9 cellular contexts compared by ENCODE assay signal in the genomic region with DNA sequence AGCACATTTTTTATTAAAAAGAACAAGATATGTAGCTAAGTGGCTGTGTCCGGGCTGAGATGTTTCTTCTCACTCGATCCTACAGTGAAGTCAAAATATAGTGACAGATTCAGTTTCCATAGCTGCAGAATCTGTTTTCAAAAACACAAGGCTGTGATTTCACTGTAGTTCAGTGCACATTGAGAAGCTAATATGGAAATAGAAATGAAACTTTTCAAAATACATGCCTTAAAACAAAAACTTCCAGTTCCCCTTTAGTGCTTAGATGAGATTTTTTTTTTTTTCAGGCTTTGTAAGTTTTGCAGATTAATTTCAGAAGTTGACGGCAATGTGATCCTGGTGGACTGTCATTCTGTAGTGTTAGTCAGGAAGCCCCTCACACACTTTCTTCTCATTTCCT. TPM values are rescaled to one million over a fixed set of nuclear protein-coding genes. Genes with fewer than 3 reads are reported as not detected.
DNase-seq lines count a peak whose midpoint lies in the region; ATAC-seq, FAIRE-seq and TF ChIP-seq lines count a peak whose summit lies in the region.
"Had no signal": no experiment of that assay in that cellular context is flagged by ENCODE, and none has a peak within 500 bp of the region (broad histone marks: within the 10 kb centered on the region; RNA-seq: fewer than 3 reads in every experiment).

No MANE protein-coding gene starts in this region.

- no peak overlapping the region for H3K23ac ChIP-seq in H1 (ENCODE audit: insufficient read length)

- 80% methylated on average over 3 of the region's 3 CpGs; no CpG with 5 or more reads in 1 of the 2 experiments for WGBS in H1 (ENCODE audit: extremely low coverage in 1 of 2, insufficient coverage in 1 of 2, insufficient read length in 1 of 2, insufficient replicate concordance in 2 of 2, low coverage in 1 of 2, low lambda C conversion rate in 2 of 2, missing lambda C conversion rate in 1 of 2), 2 experiments
- 13 to 16% methylated on average over 3 of the region's 3 CpGs for WGBS in lower leg skin, 2 donors

- peaks cover 3% of the 10 kb centered on the region for H3K79me1 ChIP-seq in H1 (ENCODE audit: low read depth, low read length)

- H2BK15ac ChIP-seq in H1 (ENCODE audit: low read length), result no peak overlapping the region

- peaks cover 15 to 29% (median 18%) of the 10 kb centered on the region in 4 experiments for H3K4me1 ChIP-seq in H1 (replicated peaks in 1 of 4; ENCODE audit: control insufficient read depth in 3 of 4, insufficient read depth in 4 of 4, low read length in 3 of 4)

- H3K9me3 ChIP-seq in H1 (ENCODE audit: insufficient read depth in 2 of 2, low read depth in 1 of 2, low read length in 1 of 2), result no peaks in the 10 kb centered on the region

- H3K79me2 ChIP-seq in H1 (ENCODE audit: control insufficient read depth in 1 of 2, insufficient read depth in 2 of 2, low read length in 2 of 2), result peaks cover 0 to 66% of the 10 kb centered on the region in 2 experiments; a peak in 3 of 4 replicates

- no peak for TF ChIP-seq POLR2A in H1 (IDR thresholded peaks at IDR 0.05; ENCODE audit: control extremely low read depth in 1 of 2, low read depth in 2 of 2, low read length in 2 of 2)
- no peak for TF ChIP-seq POLR2A in lower leg skin (IDR thresholded peaks at IDR 0.05)

- H3K27ac Mint-ChIP-seq in stimulated activated naive CD8-positive, alpha-beta T cell treated with anti-CD3 and anti-CD28 coated beads, Interleukin-15, amount 100 ng/mL, for 72 hours, result no peak overlapping the region

- intact Hi-C loops in sciatic nerve (cut with DNase I), result loop anchor here (5.0 kb wide), 1 partner anchor 1905 kb away; no protein-coding TSS in a partner anchor
- intact Hi-C loops in lower leg skin (cut with DNase I; ENCODE audit: low total_unique reads), result no loop called here

- no peak for DNase-seq in stimulated activated naive CD8-positive, alpha-beta T cell treated with anti-CD3 and anti-CD28 coated beads, Interleukin-15, Interleukin-2, amounts not matched to agents 100 U/mL and 50 U/mL, for 24 hours
- DNase-seq in stimulated activated naive CD8-positive, alpha-beta T cell treated with anti-CD3 and anti-CD28 coated beads, Interleukin-15, amount 100 ng/mL, for 72 hours, result no peak
- no peak for DNase-seq in H1 (ENCODE audit: low read depth in 1 of 2, low spot score in 2 of 2)
- no peak for DNase-seq in sciatic nerve (ENCODE audit: low spot score)
- DNase-seq in DMS53 (lab: John Stamatoyannopoulos, UW), result no peak
- DNase-seq in lower leg skin (ENCODE audit: low spot score in 2 of 2), result no peak
- DNase-seq in Kasumi-1 (lab: John Stamatoyannopoulos, UW), result no peak
- DNase-seq: CD4-positive, CD25-positive, alpha-beta regulatory T cell had no signal

- H2BK20ac ChIP-seq in H1 (ENCODE audit: low read length), result no peak overlapping the region

- CTCF ChIA-PET in H1 (lab: Charles Lee; ENCODE audit: partially characterized antibody), result interaction anchor here (0.9 to 3.0 kb wide), 4 partner anchors 19 to 52 kb away, joined by 3 to 10 read pairs (median 4); no protein-coding TSS in a partner anchor

- no peak overlapping the region for H2BK120ac ChIP-seq in H1 (replicated peaks; ENCODE audit: low read depth, low read length)

- H3K4me2 ChIP-seq in H1 (ENCODE audit: insufficient read depth in 1 of 2, low read depth in 2 of 2, low read length in 2 of 2), result peak overlapping the region in 1 of 2 experiments; percentile 34; a peak in 2 of 4 replicates

- POLR2A ChIA-PET in H1 (lab: Charles Lee; ENCODE audit: partially characterized antibody), result no interaction called here

- H3K9me3 Mint-ChIP-seq in stimulated activated naive CD8-positive, alpha-beta T cell treated with anti-CD3 and anti-CD28 coated beads, Interleukin-15, amount 100 ng/mL, for 72 hours, result no peaks in the 10 kb centered on the region
- H3K9me3 Mint-ChIP-seq: CD4-positive, CD25-positive, alpha-beta regulatory T cell had no signal

- H3K36me3 ChIP-seq in H1 (ENCODE audit: control insufficient read depth in 2 of 4, insufficient read depth in 4 of 4, low read length in 3 of 4), result no peaks in the 10 kb centered on the region

- H3K9ac ChIP-seq in H1 (replicated peaks in 1 of 4; ENCODE audit: extremely low read depth in 1 of 4, low read depth in 3 of 4, low read length in 3 of 4), result peak overlapping the region in 1 of 4 experiments; percentile 2; a peak in 2 of 7 replicates

- H3K14ac ChIP-seq in H1 (ENCODE audit: insufficient read length), result no peak overlapping the region

- peaks cover 31% of the 10 kb centered on the region for H3K4me1 Mint-ChIP-seq in stimulated activated naive CD8-positive, alpha-beta T cell treated with anti-CD3 and anti-CD28 coated beads, Interleukin-15, amount 100 ng/mL, for 72 hours

- H3K4me3 ChIP-seq in H1 (ENCODE audit: extremely low read depth in 1 of 4, insufficient read depth in 2 of 4, low read depth in 3 of 4, low read length in 4 of 4) (no peak overlapping the region), lower leg skin (ENCODE audit: low read depth, poor library complexity, severe bottlenecking) (no peak overlapping the region)

- H3K4me3 Mint-ChIP-seq in stimulated activated naive CD8-positive, alpha-beta T cell treated with anti-CD3 and anti-CD28 coated beads, Interleukin-15, amount 100 ng/mL, for 72 hours, result no peak overlapping the region
- H3K4me3 Mint-ChIP-seq: CD4-positive, CD25-positive, alpha-beta regulatory T cell had no signal

- no peak for TF ChIP-seq EP300 in H1 (IDR thresholded peaks at IDR 0.05; ENCODE audit: borderline replicate concordance in 1 of 2, low read depth in 2 of 2, low read length in 2 of 2)

- no peak overlapping the region for H4K8ac ChIP-seq in H1 (ENCODE audit: extremely low read depth, insufficient read depth, low read length)

- H2BK12ac ChIP-seq in H1 (ENCODE audit: low read depth, low read length), result no peak overlapping the region; the same call in 1 of the 2 replicates

- peak overlapping the region; percentile 41; the same call in 1 of the 2 replicates for H3K27ac ChIP-seq in H1 (ENCODE audit: low read depth, low read length)

- H4K5ac ChIP-seq in H1 (ENCODE audit: insufficient read length, low read depth, low read length), result no peak overlapping the region

- H3K27me3 ChIP-seq in H1 (replicated peaks in 1 of 4; ENCODE audit: control insufficient read depth in 3 of 4, extremely low read depth in 1 of 4, insufficient read depth in 3 of 4, low read length in 3 of 4), result no peaks in the 10 kb centered on the region

- no peak overlapping the region for H3K56ac ChIP-seq in H1 (replicated peaks; ENCODE audit: insufficient read length, low read depth, low read length)

- no peak for TF ChIP-seq RAD21 in H1 (IDR thresholded peaks at IDR 0.05 in 1 of 2, conservative IDR thresholded peaks at IDR 0.05 in 1 of 2; ENCODE audit: low read depth in 2 of 2, low read length in 2 of 2)

- no peak overlapping the region for H3K4ac ChIP-seq in H1 (replicated peaks; ENCODE audit: insufficient read length, low read depth, low read length)

- no peaks in the 10 kb centered on the region for H3K27me3 Mint-ChIP-seq in stimulated activated naive CD8-positive, alpha-beta T cell treated with anti-CD3 and anti-CD28 coated beads, Interleukin-15, amount 100 ng/mL, for 72 hours
- H3K27me3 Mint-ChIP-seq: CD4-positive, CD25-positive, alpha-beta regulatory T cell had no signal

- FAIRE-seq in H1 (lab: Jason Lieb, UNC), result no peak

- H4K20me1 ChIP-seq in H1 (replicated peaks in 1 of 2; ENCODE audit: control insufficient read depth in 1 of 2, insufficient read depth in 2 of 2, low read length in 2 of 2), result peaks cover 0 to 2% of the 10 kb centered on the region in 2 experiments

- ATAC-seq in stimulated activated naive CD8-positive, alpha-beta T cell treated with anti-CD3 and anti-CD28 coated beads, Interleukin-15, Interleukin-2, amounts not matched to agents 100 U/mL and 50 U/mL, for 24 hours, result peak; percentile 22
- no peak for ATAC-seq in stimulated activated naive CD8-positive, alpha-beta T cell treated with anti-CD3 and anti-CD28 coated beads, Interleukin-15, amount 100 ng/mL, for 72 hours
- ATAC-seq in HG03520 (IDR thresholded peaks at IDR 0.05; ENCODE audit: unreplicated experiment), result peak; percentile 87
- peak; percentile 74 for ATAC-seq in sciatic nerve

- no peak overlapping the region for H2AK5ac ChIP-seq in H1 (ENCODE audit: low read depth, low read length)

- H3K23me2 ChIP-seq in H1 (ENCODE audit: low read depth, low read length), result no peaks in the 10 kb centered on the region

- no peak overlapping the region for H2AFZ ChIP-seq in H1 (ENCODE audit: low read length)

- H3K18ac ChIP-seq in H1 (ENCODE audit: extremely low read depth, low read length), result no peak overlapping the region

- no peak overlapping the region for H2BK5ac ChIP-seq in H1 (ENCODE audit: low read depth, low read length)

- no peak overlapping the region for H4K91ac ChIP-seq in H1 (replicated peaks; ENCODE audit: insufficient read length, low read length)

- TF ChIP-seq CTCF in H1 (IDR thresholded peaks at IDR 0.05; ENCODE audit: control extremely low read depth in 1 of 3, insufficient read depth in 1 of 3, low read depth in 1 of 3, low read length in 3 of 3) (no peak), lower leg skin (IDR thresholded peaks at IDR 0.05) (no peak)

TF ChIP-seq in H1, 55 proteins besides CTCF, POLR2A, EP300 and RAD21:
- TF ChIP-seq BRCA1 (IDR thresholded peaks at IDR 0.05; ENCODE audit: low read depth, low read length) (no peak), SRF (IDR thresholded peaks at IDR 0.05; ENCODE audit: low read depth, low read length) (no peak), HDAC2 (IDR thresholded peaks at IDR 0.05; ENCODE audit: borderline replicate concordance in 1 of 2, low read depth in 2 of 2, low read length in 2 of 2) (no peak), KDM4A (IDR thresholded peaks at IDR 0.05; ENCODE audit: low read depth, low read length, severe bottlenecking) (no peak), CTBP2 (IDR thresholded peaks at IDR 0.05; ENCODE audit: borderline replicate concordance, insufficient read depth, insufficient read length, low read length) (no peak), SIN3A (conservative IDR thresholded peaks at IDR 0.05 in 1 of 2, IDR thresholded peaks at IDR 0.05 in 1 of 2; ENCODE audit: low read depth in 1 of 2, low read length in 2 of 2) (no peak)
TF ChIP-seq in H1: peak in this region for 0.

RNA-seq across cellular contexts. Expression of a gene that starts 23.8 kb away (rescaled TPM):
- total RNA-seq in H1 (2021; fragmentation: NEBNext Ultra II Directional; extraction: Animal tissue kit (Norgen Biotek cat#: 25700)), result 32.7 and 35.4 TPM in 2 replicates
- polyA plus RNA-seq in H1 (2011; rRNA removed), result 21.3 and 25.8 TPM in 2 replicates
- 23.4 TPM for polyA plus RNA-seq in H1 (2011; cell fraction: cytosol; rRNA removed)
- polyA plus RNA-seq in H1 (2011; cell fraction: nucleus; rRNA removed), result 39.0 TPM
- 21.0 to 24.1 TPM (median 22.8 TPM) in 4 replicates for polyA plus RNA-seq in H1 (2012, experiment 1 of 2)
- 7.7 TPM for polyA plus RNA-seq in H1 (2012, experiment 2 of 2)
- 18.1 TPM for polyA plus RNA-seq in H1 (2013, experiment 1 of 2)
- polyA plus RNA-seq in H1 (2013, experiment 2 of 2), result 18.5 TPM
- 36.0 and 42.3 TPM in 2 replicates for polyA minus RNA-seq in H1 (2011; rRNA and poly(A)+ RNA removed)
- 29.4 TPM for polyA minus RNA-seq in H1 (2011; cell fraction: cytosol; rRNA and poly(A)+ RNA removed)
- polyA minus RNA-seq in H1 (2011; cell fraction: nucleus; rRNA and poly(A)+ RNA removed), result 33.6 TPM
- total RNA-seq in sciatic nerve (50.2 TPM), lower leg skin (10 to 100 TPM; 69.0 to 96.3 (median 84.9) TPM)
